1 cellular context compared by ENCODE assay signal in the genomic region with DNA sequence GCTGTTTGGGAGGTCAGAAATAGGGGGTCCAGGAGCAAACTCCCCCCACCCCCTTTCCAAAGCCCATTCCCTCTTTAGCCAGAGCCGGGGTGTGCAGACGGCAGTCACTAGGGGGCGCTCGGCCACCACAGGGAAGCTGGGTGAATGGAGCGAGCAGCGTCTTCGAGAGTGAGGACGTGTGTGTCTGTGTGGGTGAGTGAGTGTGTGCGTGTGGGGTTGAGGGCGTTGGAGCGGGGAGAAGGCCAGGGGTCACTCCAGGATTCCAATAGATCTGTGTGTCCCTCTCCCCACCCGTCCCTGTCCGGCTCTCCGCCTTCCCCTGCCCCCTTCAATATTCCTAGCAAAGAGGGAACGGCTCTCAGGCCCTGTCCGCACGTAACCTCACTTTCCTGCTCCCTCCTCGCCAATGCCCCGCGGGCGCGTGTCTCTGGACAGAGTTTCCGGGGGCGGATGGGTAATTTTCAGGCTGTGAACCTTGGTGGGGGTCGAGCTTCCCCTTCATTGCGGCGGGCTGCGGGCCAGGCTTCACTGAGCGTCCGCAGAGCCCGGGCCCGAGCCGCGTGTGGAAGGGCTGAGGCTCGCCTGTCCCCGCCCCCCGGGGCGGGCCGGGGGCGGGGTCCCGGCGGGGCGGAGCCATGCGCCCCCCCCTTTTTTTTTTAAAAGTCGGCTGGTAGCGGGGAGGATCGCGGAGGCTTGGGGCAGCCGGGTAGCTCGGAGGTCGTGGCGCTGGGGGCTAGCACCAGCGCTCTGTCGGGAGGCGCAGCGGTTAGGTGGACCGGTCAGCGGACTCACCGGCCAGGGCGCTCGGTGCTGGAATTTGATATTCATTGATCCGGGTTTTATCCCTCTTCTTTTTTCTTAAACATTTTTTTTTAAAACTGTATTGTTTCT.
TF ChIP-seq lines count a peak whose summit lies in the region.

TSS of gene VEGFA (plus strand) at position 686 of the 891 bp plus-strand sequence.

TF ChIP-seq in K562, 482 proteins besides CTCF, POLR2A, EP300 and RAD21 (continued from another document and continues in another):
- TF ChIP-seq TAF1 (IDR thresholded peaks at IDR 0.05; ENCODE audit: control insufficient read depth, extremely low read depth, insufficient read depth, low read length, severe bottlenecking) (peak; percentile 85), RREB1 (CRISPR knock-in tag; IDR thresholded peaks at IDR 0.05) (no peak), CHD4 (IDR thresholded peaks at IDR 0.05; ENCODE audit: insufficient read depth, insufficient replicate concordance, low read depth, low read length, poor library complexity, severe bottlenecking) (no peak), SAFB (IDR thresholded peaks at IDR 0.05; ENCODE audit: borderline replicate concordance, low read depth, low read length) (no peak), HMGXB4 (CRISPR knock-in tag; IDR thresholded peaks at IDR 0.05) (peak; percentile 80), NCOA2 (IDR thresholded peaks at IDR 0.05; ENCODE audit: partially characterized antibody in 2 of 2) (no peak), CEBPG (CRISPR knock-in tag; IDR thresholded peaks at IDR 0.05) (no peak), CEBPG (tag; conservative IDR thresholded peaks at IDR 0.05 in 1 of 2, IDR thresholded peaks at IDR 0.05 in 1 of 2) (no peak), NCOR1 (IDR thresholded peaks at IDR 0.05) (no peak), ZNF184 (CRISPR knock-in tag; IDR thresholded peaks at IDR 0.05) (no peak), SAFB2 (IDR thresholded peaks at IDR 0.05; ENCODE audit: borderline replicate concordance, low read depth, low read length, severe bottlenecking) (no peak), ZC3H11A (IDR thresholded peaks at IDR 0.05; ENCODE audit: low read depth, low read length) (no peak), HNRNPUL1 (IDR thresholded peaks at IDR 0.05; ENCODE audit: low read length) (no peak), GTF2F1 (IDR thresholded peaks at IDR 0.05; ENCODE audit: low read depth, low read length) (peak; percentile 52), MXI1 (IDR thresholded peaks at IDR 0.05; ENCODE audit: low read depth, low read length) (peak; percentile 33; the same call in 1 of the 2 replicates), HNRNPL (IDR thresholded peaks at IDR 0.05; ENCODE audit: low read depth, low read length) (no peak; the same call in 1 of the 2 replicates), ZNF41 (CRISPR knock-in tag; conservative IDR thresholded peaks at IDR 0.05) (no peak), NFXL1 (CRISPR knock-in tag; IDR thresholded peaks at IDR 0.05) (no peak), KAT7 (CRISPR knock-in tag; IDR thresholded peaks at IDR 0.05; ENCODE audit: borderline replicate concordance) (peak; percentile 56; the same call in 1 of the 2 replicates), BCL6 (CRISPR knock-in tag; IDR thresholded peaks at IDR 0.05) (0 out of 2 replicates have a peak, but pooled peaks have one; percentile 43), ZNF586 (CRISPR knock-in tag; conservative IDR thresholded peaks at IDR 0.05) (no peak), CHD2 (IDR thresholded peaks at IDR 0.05; ENCODE audit: low read depth, low read length) (no peak), MEF2A (IDR thresholded peaks at IDR 0.05; ENCODE audit: control insufficient read depth, low read depth, low read length) (no peak), NFYB (IDR thresholded peaks at IDR 0.05; ENCODE audit: extremely low read depth, insufficient read length) (no peak), NCOA1 (IDR thresholded peaks at IDR 0.05; ENCODE audit: low read depth) (peak; percentile 52), SRSF1 (IDR thresholded peaks at IDR 0.05; ENCODE audit: low read depth, low read length) (no peak), ZNF830 (CRISPR knock-in tag; IDR thresholded peaks at IDR 0.05) (peak; percentile 46; the same call in 1 of the 2 replicates), HBP1 (CRISPR knock-in tag; IDR thresholded peaks at IDR 0.05) (peak; percentile 88), ZNF175 (CRISPR knock-in tag; IDR thresholded peaks at IDR 0.05; ENCODE audit: low read depth) (peak; percentile 81), SIX5 (IDR thresholded peaks at IDR 0.05; ENCODE audit: borderline replicate concordance in 1 of 2, insufficient read depth in 1 of 2, low read depth in 1 of 2, low read length in 2 of 2) (no peak), RBBP5 (IDR thresholded peaks at IDR 0.05; ENCODE audit: borderline replicate concordance, insufficient read depth, low read length, poor library complexity, severe bottlenecking) (peak; percentile 49), ZNF143 (CRISPR knock-in tag; IDR thresholded peaks at IDR 0.05) (peak; percentile 61), ZNF707 (CRISPR knock-in tag; conservative IDR thresholded peaks at IDR 0.05) (no peak), GABPA (tag; conservative IDR thresholded peaks at IDR 0.05; ENCODE audit: low read depth) (0 out of 2 replicates have a peak, but pooled peaks have one; percentile 10), MYBL2 (IDR thresholded peaks at IDR 0.05; ENCODE audit: low read depth) (no peak), MYBL2 (CRISPR knock-in tag; IDR thresholded peaks at IDR 0.05; ENCODE audit: borderline replicate concordance) (no peak)
- TF ChIP-seq, protein P1, sequence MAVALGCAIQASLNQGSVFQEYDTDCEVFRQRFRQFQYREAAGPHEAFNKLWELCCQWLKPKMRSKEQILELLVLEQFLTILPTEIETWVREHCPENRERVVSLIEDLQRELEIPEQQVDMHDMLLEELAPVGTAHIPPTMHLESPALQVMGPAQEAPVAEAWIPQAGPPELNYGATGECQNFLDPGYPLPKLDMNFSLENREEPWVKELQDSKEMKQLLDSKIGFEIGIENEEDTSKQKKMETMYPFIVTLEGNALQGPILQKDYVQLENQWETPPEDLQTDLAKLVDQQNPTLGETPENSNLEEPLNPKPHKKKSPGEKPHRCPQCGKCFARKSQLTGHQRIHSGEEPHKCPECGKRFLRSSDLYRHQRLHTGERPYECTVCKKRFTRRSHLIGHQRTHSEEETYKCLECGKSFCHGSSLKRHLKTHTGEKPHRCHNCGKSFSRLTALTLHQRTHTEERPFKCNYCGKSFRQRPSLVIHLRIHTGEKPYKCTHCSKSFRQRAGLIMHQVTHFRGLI (CRISPR knock-in tag; IDR thresholded peaks at IDR 0.05), result no peak
- TF ChIP-seq, protein P2, sequence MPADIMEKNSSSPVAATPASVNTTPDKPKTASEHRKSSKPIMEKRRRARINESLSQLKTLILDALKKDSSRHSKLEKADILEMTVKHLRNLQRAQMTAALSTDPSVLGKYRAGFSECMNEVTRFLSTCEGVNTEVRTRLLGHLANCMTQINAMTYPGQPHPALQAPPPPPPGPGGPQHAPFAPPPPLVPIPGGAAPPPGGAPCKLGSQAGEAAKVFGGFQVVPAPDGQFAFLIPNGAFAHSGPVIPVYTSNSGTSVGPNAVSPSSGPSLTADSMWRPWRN (IDR thresholded peaks at IDR 0.05; ENCODE audit: low read depth), result 0 out of 2 replicates have a peak, but pooled peaks have one; percentile 33
- TF ChIP-seq, protein P3, sequence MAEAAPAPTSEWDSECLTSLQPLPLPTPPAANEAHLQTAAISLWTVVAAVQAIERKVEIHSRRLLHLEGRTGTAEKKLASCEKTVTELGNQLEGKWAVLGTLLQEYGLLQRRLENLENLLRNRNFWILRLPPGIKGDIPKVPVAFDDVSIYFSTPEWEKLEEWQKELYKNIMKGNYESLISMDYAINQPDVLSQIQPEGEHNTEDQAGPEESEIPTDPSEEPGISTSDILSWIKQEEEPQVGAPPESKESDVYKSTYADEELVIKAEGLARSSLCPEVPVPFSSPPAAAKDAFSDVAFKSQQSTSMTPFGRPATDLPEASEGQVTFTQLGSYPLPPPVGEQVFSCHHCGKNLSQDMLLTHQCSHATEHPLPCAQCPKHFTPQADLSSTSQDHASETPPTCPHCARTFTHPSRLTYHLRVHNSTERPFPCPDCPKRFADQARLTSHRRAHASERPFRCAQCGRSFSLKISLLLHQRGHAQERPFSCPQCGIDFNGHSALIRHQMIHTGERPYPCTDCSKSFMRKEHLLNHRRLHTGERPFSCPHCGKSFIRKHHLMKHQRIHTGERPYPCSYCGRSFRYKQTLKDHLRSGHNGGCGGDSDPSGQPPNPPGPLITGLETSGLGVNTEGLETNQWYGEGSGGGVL (CRISPR knock-in tag; IDR thresholded peaks at IDR 0.05), result no peak
- TF ChIP-seq, protein P4, sequence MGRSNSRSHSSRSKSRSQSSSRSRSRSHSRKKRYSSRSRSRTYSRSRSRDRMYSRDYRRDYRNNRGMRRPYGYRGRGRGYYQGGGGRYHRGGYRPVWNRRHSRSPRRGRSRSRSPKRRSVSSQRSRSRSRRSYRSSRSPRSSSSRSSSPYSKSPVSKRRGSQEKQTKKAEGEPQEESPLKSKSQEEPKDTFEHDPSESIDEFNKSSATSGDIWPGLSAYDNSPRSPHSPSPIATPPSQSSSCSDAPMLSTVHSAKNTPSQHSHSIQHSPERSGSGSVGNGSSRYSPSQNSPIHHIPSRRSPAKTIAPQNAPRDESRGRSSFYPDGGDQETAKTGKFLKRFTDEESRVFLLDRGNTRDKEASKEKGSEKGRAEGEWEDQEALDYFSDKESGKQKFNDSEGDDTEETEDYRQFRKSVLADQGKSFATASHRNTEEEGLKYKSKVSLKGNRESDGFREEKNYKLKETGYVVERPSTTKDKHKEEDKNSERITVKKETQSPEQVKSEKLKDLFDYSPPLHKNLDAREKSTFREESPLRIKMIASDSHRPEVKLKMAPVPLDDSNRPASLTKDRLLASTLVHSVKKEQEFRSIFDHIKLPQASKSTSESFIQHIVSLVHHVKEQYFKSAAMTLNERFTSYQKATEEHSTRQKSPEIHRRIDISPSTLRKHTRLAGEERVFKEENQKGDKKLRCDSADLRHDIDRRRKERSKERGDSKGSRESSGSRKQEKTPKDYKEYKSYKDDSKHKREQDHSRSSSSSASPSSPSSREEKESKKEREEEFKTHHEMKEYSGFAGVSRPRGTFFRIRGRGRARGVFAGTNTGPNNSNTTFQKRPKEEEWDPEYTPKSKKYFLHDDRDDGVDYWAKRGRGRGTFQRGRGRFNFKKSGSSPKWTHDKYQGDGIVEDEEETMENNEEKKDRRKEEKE (IDR thresholded peaks at IDR 0.05; ENCODE audit: borderline replicate concordance in 1 of 2, control insufficient read depth in 1 of 2, low read depth in 2 of 2, low read length in 1 of 2), result 0 out of 4 replicates have a peak, but pooled peaks of 1 of the 2 experiments have one; percentile 10
